ENCODE assay signal across 22 cellular contexts in genomic region chr5:2813678-2814077, GRCh38.
"Had no signal": no experiment of that assay in that cellular context is flagged by ENCODE, and none has a peak within 500 bp of the region (broad histone marks: within the 10 kb centered on the region; RNA-seq: fewer than 3 reads in every experiment).

No MANE protein-coding gene starts in this region.

- H3K9me3 ChIP-seq: esophagus squamous epithelium, left lung, mucosa of descending colon, right lobe of liver, suprapubic skin, transverse colon, vagina had no signal

- H3K27ac ChIP-seq: coronary artery, esophagus squamous epithelium, left lung, parathyroid adenoma, right lobe of liver, suprapubic skin, transverse colon, vagina had no signal

- DNase-seq: dermis blood vessel endothelial cell; effector memory CD4-positive, alpha-beta T cell; esophagus squamous epithelium; foreskin melanocyte; hypothalamus; kidney; left lung; mesenchymal stem cell; mucosa of descending colon; naive B cell; right lobe of liver; small intestine; stimulated activated CD4-positive, alpha-beta T cell treated with anti-CD3 and anti-CD28 coated beads, Interleukin-15, amount 100 ng/mL, for 24 hours; stimulated activated CD4-positive, alpha-beta T cell treated with anti-CD3 and anti-CD28 coated beads, Interleukin-2, amount 100 ng/mL, for 48 hours; stimulated activated naive CD4-positive, alpha-beta T cell; stimulated activated naive CD8-positive, alpha-beta T cell treated with anti-CD3 and anti-CD28 coated beads, Interleukin-15, amount 100 ng/mL, for 72 hours; transverse colon had no signal

- H3K9ac ChIP-seq: parathyroid adenoma had no signal

- H3K4me1 ChIP-seq: esophagus squamous epithelium, left lung, parathyroid adenoma, right lobe of liver, suprapubic skin, transverse colon, vagina had no signal

- FAIRE-seq: endothelial cell of umbilical vein, kidney, small intestine had no signal

- ATAC-seq: left lung; mucosa of descending colon; stimulated activated naive CD8-positive, alpha-beta T cell treated with anti-CD3 and anti-CD28 coated beads, Interleukin-15, amount 100 ng/mL, for 72 hours had no signal

- H3K27me3 ChIP-seq: esophagus squamous epithelium, left lung, right lobe of liver, suprapubic skin, transverse colon, vagina had no signal

- H3K4me3 ChIP-seq: coronary artery, esophagus squamous epithelium, left lung, mucosa of descending colon, right lobe of liver, suprapubic skin, transverse colon, vagina had no signal

- H3K79me2 ChIP-seq: parathyroid adenoma had no signal

- H2AFZ ChIP-seq: parathyroid adenoma had no signal

- H3K36me3 ChIP-seq: esophagus squamous epithelium, left lung, right lobe of liver, suprapubic skin, transverse colon, vagina had no signal
